31 cellular contexts compared by ENCODE assay signal in the genomic region with DNA sequence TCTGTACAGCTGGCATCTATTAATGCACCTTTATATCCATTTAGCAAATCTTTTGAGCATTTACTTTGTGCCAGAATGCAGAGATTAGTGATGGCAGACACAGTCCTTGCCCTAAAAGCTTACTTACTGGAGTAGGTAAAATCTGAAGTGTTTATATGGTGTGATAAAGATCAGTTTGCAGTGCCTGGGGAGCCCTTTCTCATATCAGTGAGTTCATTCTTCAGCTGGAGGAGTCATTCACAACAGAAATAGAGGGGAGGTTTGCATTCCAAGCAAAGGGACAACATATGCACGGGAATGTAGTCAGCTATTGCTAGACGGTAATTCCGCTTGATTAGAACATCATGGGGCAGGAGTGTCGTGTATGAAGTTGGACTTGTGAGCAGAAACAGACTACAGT. TPM values are rescaled to one million over a fixed set of nuclear protein-coding genes. Genes with fewer than 3 reads are reported as not detected.
"Had no signal": no experiment of that assay in that cellular context is flagged by ENCODE, and none has a peak within 500 bp of the region (broad histone marks: within the 10 kb centered on the region; RNA-seq: fewer than 3 reads in every experiment).

No MANE protein-coding gene starts in this region.

- FAIRE-seq: endothelial cell of umbilical vein had no signal

- H3K9me3 Mint-ChIP-seq: activated CD4-positive, alpha-beta T cell treated with anti-CD3 and anti-CD28 coated beads, Interleukin-2, amount 10 ng/mL, durations not matched to agents 24 days and 14 days; natural killer cell treated with Interleukin-12 subunit alpha and Interleukin-12 subunit beta and Interleukin-15 and Interleukin-18, amount 100 ng/mL, for 72 hours; type B pancreatic cell had no signal

- H3K9me3 ChIP-seq: right atrium auricular region, vagina had no signal

- H3K27me3 ChIP-seq: right atrium auricular region, vagina had no signal

- H3K4me3 ChIP-seq: right atrium auricular region, smooth muscle cell, vagina had no signal

- DNase-seq: activated CD4-positive, alpha-beta memory T cell treated with anti-CD3 and anti-CD28 coated beads for 36 hours; activated CD4-positive, alpha-beta T cell treated with anti-CD3 and anti-CD28 coated beads, Interleukin-2, amount 10 ng/mL, durations not matched to agents 24 days and 14 days; activated CD4-positive, CD25-positive, alpha-beta regulatory T cell treated with anti-CD3 and anti-CD28 coated beads, Interleukin-2, amount 50 U/mL, for 72 hours; activated CD8-positive, alpha-beta memory T cell treated with anti-CD3 and anti-CD28 coated beads, Interleukin-2, amount 50 U/mL, for 48 hours; activated gamma-delta T cell; activated naive CD4-positive, alpha-beta T cell treated with anti-CD3 and anti-CD28 coated beads, Interleukin-2, amount 10 ng/mL, durations not matched to agents 7 days and 5 days; activated naive CD8-positive, alpha-beta T cell treated with anti-CD3 and anti-CD28 coated beads, Interleukin-2, amount 10 ng/mL, durations not matched to agents 7 days and 5 days; activated T-cell treated with anti-CD3 and anti-CD28 coated beads, Interleukin-2, amount 50 U/mL, for 24 hours; caudate nucleus; cortex of kidney; foreskin fibroblast; head of caudate nucleus; hippocampal formation; mesenchymal stem cell; stimulated activated CD4-positive, alpha-beta T cell treated with anti-CD3 and anti-CD28 coated beads, Interleukin-1b, Interleukin-23, amount 100 ng/mL, for 48 hours; stimulated activated CD4-positive, alpha-beta T cell treated with anti-CD3 and anti-CD28 coated beads, Interleukin-4, amount 100 ng/mL, for 4 hours; stimulated activated CD8-positive, alpha-beta memory T cell treated with anti-CD3 and anti-CD28 coated beads, Interleukin-4, amount 100 ng/mL, for 48 hours; stimulated activated naive CD8-positive, alpha-beta T cell treated with anti-CD3 and anti-CD28 coated beads, Interleukin-15, amount 100 ng/mL, for 72 hours; substantia nigra had no signal

- H3K27ac Mint-ChIP-seq: activated CD4-positive, alpha-beta memory T cell treated with anti-CD3 and anti-CD28 coated beads for 36 hours; activated CD4-positive, alpha-beta T cell treated with anti-CD3 and anti-CD28 coated beads, Interleukin-2, amount 10 ng/mL, durations not matched to agents 24 days and 14 days; activated naive CD4-positive, alpha-beta T cell treated with anti-CD3 and anti-CD28 coated beads, Interleukin-2, amount 10 ng/mL, durations not matched to agents 7 days and 5 days; activated naive CD8-positive, alpha-beta T cell treated with anti-CD3 and anti-CD28 coated beads, Interleukin-2, amount 10 ng/mL, durations not matched to agents 7 days and 5 days; activated T-cell treated with anti-CD3 and anti-CD28 coated beads, Interleukin-2, amount 50 U/mL, for 24 hours; natural killer cell treated with Interleukin-12 subunit alpha and Interleukin-12 subunit beta and Interleukin-15 and Interleukin-18, amount 100 ng/mL, for 72 hours; stimulated activated memory B cell treated with anti-CD40 and anti-IgM and Interleukin-4, amounts not matched to agents 10 μg/mL and 1 μg/mL and 100 μg/mL, for 72 hours; stimulated activated naive CD8-positive, alpha-beta T cell treated with anti-CD3 and anti-CD28 coated beads, Interleukin-15, amount 100 ng/mL, for 72 hours; type B pancreatic cell had no signal

- ATAC-seq: natural killer cell treated with Interleukin-12 subunit alpha and Interleukin-12 subunit beta and Interleukin-15 and Interleukin-18, amount 100 ng/mL, for 72 hours; stimulated activated memory B cell treated with anti-CD40 and anti-IgM and Interleukin-4, amounts not matched to agents 10 μg/mL and 1 μg/mL and 100 μg/mL, for 72 hours; stimulated activated naive CD8-positive, alpha-beta T cell treated with anti-CD3 and anti-CD28 coated beads, Interleukin-15, amount 100 ng/mL, for 72 hours had no signal

- H3K4me3 Mint-ChIP-seq: activated CD4-positive, alpha-beta memory T cell treated with anti-CD3 and anti-CD28 coated beads for 36 hours; activated CD4-positive, alpha-beta T cell treated with anti-CD3 and anti-CD28 coated beads, Interleukin-2, amount 10 ng/mL, durations not matched to agents 24 days and 14 days; activated naive CD4-positive, alpha-beta T cell treated with anti-CD3 and anti-CD28 coated beads, Interleukin-2, amount 10 ng/mL, durations not matched to agents 7 days and 5 days; activated naive CD8-positive, alpha-beta T cell treated with anti-CD3 and anti-CD28 coated beads, Interleukin-2, amount 10 ng/mL, durations not matched to agents 7 days and 5 days; activated T-cell treated with anti-CD3 and anti-CD28 coated beads, Interleukin-2, amount 50 U/mL, for 24 hours; natural killer cell treated with Interleukin-12 subunit alpha and Interleukin-12 subunit beta and Interleukin-15 and Interleukin-18, amount 100 ng/mL, for 72 hours; stimulated activated memory B cell treated with anti-CD40 and anti-IgM and Interleukin-4, amounts not matched to agents 10 μg/mL and 1 μg/mL and 100 μg/mL, for 72 hours; stimulated activated naive CD8-positive, alpha-beta T cell treated with anti-CD3 and anti-CD28 coated beads, Interleukin-15, amount 100 ng/mL, for 72 hours; type B pancreatic cell had no signal

- H3K4me2 ChIP-seq: smooth muscle cell had no signal

- H3K4me1 ChIP-seq: right atrium auricular region, vagina had no signal

- H3K36me3 ChIP-seq: right atrium auricular region, vagina had no signal

- H3K27ac ChIP-seq: right atrium auricular region, vagina had no signal

- H3K27me3 Mint-ChIP-seq: activated naive CD4-positive, alpha-beta T cell treated with anti-CD3 and anti-CD28 coated beads, Interleukin-2, amount 10 ng/mL, durations not matched to agents 7 days and 5 days had no signal

- H3K4me1 Mint-ChIP-seq: activated CD4-positive, alpha-beta T cell treated with anti-CD3 and anti-CD28 coated beads, Interleukin-2, amount 10 ng/mL, durations not matched to agents 24 days and 14 days; activated naive CD4-positive, alpha-beta T cell treated with anti-CD3 and anti-CD28 coated beads, Interleukin-2, amount 10 ng/mL, durations not matched to agents 7 days and 5 days; activated naive CD8-positive, alpha-beta T cell treated with anti-CD3 and anti-CD28 coated beads, Interleukin-2, amount 10 ng/mL, durations not matched to agents 7 days and 5 days; stimulated activated memory B cell treated with anti-CD40 and anti-IgM and Interleukin-4, amounts not matched to agents 10 μg/mL and 1 μg/mL and 100 μg/mL, for 72 hours; stimulated activated naive CD8-positive, alpha-beta T cell treated with anti-CD3 and anti-CD28 coated beads, Interleukin-15, amount 100 ng/mL, for 72 hours had no signal

- H3K36me3 Mint-ChIP-seq: activated CD4-positive, alpha-beta memory T cell treated with anti-CD3 and anti-CD28 coated beads for 36 hours; activated naive CD4-positive, alpha-beta T cell treated with anti-CD3 and anti-CD28 coated beads, Interleukin-2, amount 10 ng/mL, durations not matched to agents 7 days and 5 days; activated naive CD8-positive, alpha-beta T cell treated with anti-CD3 and anti-CD28 coated beads, Interleukin-2, amount 10 ng/mL, durations not matched to agents 7 days and 5 days; natural killer cell treated with Interleukin-12 subunit alpha and Interleukin-12 subunit beta and Interleukin-15 and Interleukin-18, amount 100 ng/mL, for 72 hours; stimulated activated memory B cell treated with anti-CD40 and anti-IgM and Interleukin-4, amounts not matched to agents 10 μg/mL and 1 μg/mL and 100 μg/mL, for 72 hours; type B pancreatic cell had no signal

RNA-seq across cellular contexts. Expression of a gene that starts 8.4 kb away (rescaled TPM):
- total RNA-seq: chondrocyte, endothelial cell of umbilical vein, fibroblast of lung, mononuclear cell, myocyte, pulmonary artery endothelial cell, right atrium auricular region had no signal
- polyA plus RNA-seq: endothelial cell of umbilical vein, fibroblast of lung had no signal
